Comparison of ENCODE assay signal across 31 cellular contexts in genomic region chr7:98000356-98000755, GRCh38. TPM values are rescaled to one million over a fixed set of nuclear protein-coding genes. Genes with fewer than 3 reads are reported as not detected.
"Had no signal": no experiment of that assay in that cellular context is flagged by ENCODE, and none has a peak within 500 bp of the region (broad histone marks: within the 10 kb centered on the region; RNA-seq: fewer than 3 reads in every experiment).

No MANE protein-coding gene starts in this region.

- H3K4me1 ChIP-seq: SJSA1 had no signal

- H3K9me3 ChIP-seq: SJSA1, SK-N-SH had no signal

- H3K4me2 ChIP-seq: SK-N-SH had no signal

- ATAC-seq: activated CD8-positive, alpha-beta T cell treated with anti-CD3 and anti-CD28 coated beads for 36 hours; activated T-cell treated with anti-CD3 and anti-CD28 coated beads, Interleukin-2, amount 50 U/mL, for 72 hours; activated T-helper 17 cell treated with anti-CD3 and anti-CD28 coated beads, Interleukin-2, amount 50 U/mL, for 72 hours had no signal

- H3K9ac ChIP-seq: SK-N-SH had no signal

- H3K9me2 ChIP-seq: SK-N-SH had no signal

- H3K4me3 ChIP-seq: cardiac muscle cell, SJSA1 had no signal

- H3K27me3 ChIP-seq: brain microvascular endothelial cell, cardiac muscle cell, SJSA1 had no signal

- H3K36me3 ChIP-seq: brain microvascular endothelial cell, cardiac muscle cell, SJSA1 had no signal

- DNase-seq: activated CD4-positive, alpha-beta T cell treated with anti-CD3 and anti-CD28 coated beads, Interleukin-2, amount 10 ng/mL, durations not matched to agents 24 days and 14 days; activated CD4-positive, alpha-beta T cell treated with anti-CD3 and anti-CD28 coated beads, Interleukin-2, amount 50 U/mL, for 4 hours; activated CD8-positive, alpha-beta T cell treated with anti-CD3 and anti-CD28 coated beads for 36 hours; activated effector memory CD4-positive, alpha-beta T cell treated with anti-CD3 and anti-CD28 coated beads, Interleukin-2, amount 50 U/mL, for 16 hours; activated naive CD4-positive, alpha-beta T cell; activated naive CD4-positive, alpha-beta T cell treated with anti-CD3 and anti-CD28 coated beads, Interleukin-2, amount 50 U/mL, for 16 hours; activated naive CD8-positive, alpha-beta T cell treated with anti-CD3 and anti-CD28 coated beads for 36 hours; activated T-cell treated with anti-CD3 and anti-CD28 coated beads, Interleukin-2, amount 50 U/mL, for 1 hour; activated T-cell treated with anti-CD3 and anti-CD28 coated beads, Interleukin-2, amount 50 U/mL, for 72 hours; amniotic stem cell; aorta; brain microvascular endothelial cell; NCI-H1105; NCI-H1417 treated with DMSO at 0.1 percent for 48 hours; NCI-H187 treated with DMSO at 0.1 percent for 48 hours; NCI-H2081; NCI-H2171 treated with DMSO at 0.1 percent for 48 hours; NCI-H2227 treated with DMSO at 0.1 percent for 48 hours; NCI-H446; NCI-H510A treated with DMSO at 0.1 percent for 48 hours; NCI-H526 treated with DMSO at 0.1 percent for 48 hours; NCI-H774; OCI-M1; SHP77 treated with DMSO at 0.1 percent for 48 hours; SK-N-SH had no signal

- H3K27ac ChIP-seq: brain microvascular endothelial cell, cardiac muscle cell, SJSA1 had no signal

- FAIRE-seq: TTC549 had no signal

RNA-seq across cellular contexts. Expression of gene OCM2, which starts 10.4 kb away (rescaled TPM):
- total RNA-seq: activated CD4-positive, alpha-beta T cell treated with anti-CD3 and anti-CD28 coated beads, Interleukin-2, amount 10 ng/mL, durations not matched to agents 24 days and 14 days; activated CD8-positive, alpha-beta memory T cell treated with anti-CD3 and anti-CD28 coated beads for 36 hours; activated CD8-positive, alpha-beta T cell treated with anti-CD3 and anti-CD28 coated beads for 36 hours; activated naive CD8-positive, alpha-beta T cell treated with anti-CD3 and anti-CD28 coated beads for 36 hours; activated T-cell treated with anti-CD3 and anti-CD28 coated beads, Interleukin-2, amount 50 U/mL, for 72 hours; activated T-helper 17 cell treated with anti-CD3 and anti-CD28 coated beads, Interleukin-2, amount 50 U/mL, for 72 hours; aorta; cardiac muscle cell; M059J; SJSA1 had no signal
- polyA plus RNA-seq: aorta, cardiac muscle cell, SK-N-SH had no signal
